In genomic region chr5:139124774-139125391, GRCh38 we compare ENCODE assay signal across 24 cellular contexts.
"Had no signal": no experiment of that assay in that cellular context is flagged by ENCODE, and none has a peak within 500 bp of the region (broad histone marks: within the 10 kb centered on the region; RNA-seq: fewer than 3 reads in every experiment).

No MANE protein-coding gene starts in this region.

- H3K4me3 ChIP-seq: adrenal gland, breast epithelium, left lung, testis, upper lobe of left lung had no signal

- H3K4me3 Mint-ChIP-seq: activated B cell treated with CpG ODN at 0.5 μM for 24 hours; activated naive CD8-positive, alpha-beta T cell; activated T-cell treated with anti-CD3 and anti-CD28 coated beads, Interleukin-2, amount 50 U/mL, for 4 hours; dendritic cell treated with granulocyte-macrophage colony-stimulating factor and Interleukin-4, amounts not matched to agents 40 ng/mL and 50 ng/mL, for 4 days; mesothelial cell of epicardium; natural killer cell; stimulated activated naive CD8-positive, alpha-beta T cell treated with anti-CD3 and anti-CD28 coated beads, Interleukin-15, amount 100 ng/mL, for 72 hours; T-helper 1 cell treated with Interleukin-12 subunit alpha and Interleukin-12 subunit beta and Interleukin-4 antibody, amounts not matched to agents 30 μg/mL and 1 μg/mL, for 36 hours had no signal

- H3K4me1 Mint-ChIP-seq: activated B cell treated with CpG ODN at 0.5 μM for 24 hours; natural killer cell; stimulated activated naive CD8-positive, alpha-beta T cell treated with anti-CD3 and anti-CD28 coated beads, Interleukin-15, amount 100 ng/mL, for 72 hours had no signal

- H3K27ac Mint-ChIP-seq: activated B cell treated with CpG ODN at 0.5 μM for 24 hours; activated naive CD8-positive, alpha-beta T cell; activated T-helper 2 cell treated with anti-CD3 and anti-CD28 coated beads, Interferon-gamma antibody, Interleukin-2, Interleukin-4, amounts not matched to agents 10 μg/mL and 5 μg/mL and 100 μg/mL, durations not matched to agents 14 hours and 24 hours and 36 hours; dendritic cell treated with granulocyte-macrophage colony-stimulating factor and Interleukin-4, amounts not matched to agents 40 ng/mL and 50 ng/mL, for 4 days; natural killer cell; progenitor cell of endocrine pancreas; stimulated activated naive CD8-positive, alpha-beta T cell treated with anti-CD3 and anti-CD28 coated beads, Interleukin-15, amount 100 ng/mL, for 72 hours; T-helper 1 cell treated with Interleukin-12 subunit alpha and Interleukin-12 subunit beta and Interleukin-4 antibody, amounts not matched to agents 30 μg/mL and 1 μg/mL, for 36 hours had no signal

- H3K9me3 ChIP-seq: adrenal gland, breast epithelium, left lung, testis, upper lobe of left lung had no signal

- H3K36me3 Mint-ChIP-seq: natural killer cell had no signal

- H3K9me3 Mint-ChIP-seq: activated B cell treated with CpG ODN at 0.5 μM for 24 hours; activated T-cell treated with anti-CD3 and anti-CD28 coated beads, Interleukin-2, amount 50 U/mL, for 4 hours; activated T-helper 2 cell treated with anti-CD3 and anti-CD28 coated beads, Interferon-gamma antibody, Interleukin-2, Interleukin-4, amounts not matched to agents 10 μg/mL and 5 μg/mL and 100 μg/mL, durations not matched to agents 14 hours and 24 hours and 36 hours; dendritic cell treated with granulocyte-macrophage colony-stimulating factor and Interleukin-4, amounts not matched to agents 40 ng/mL and 50 ng/mL, for 4 days; mesothelial cell of epicardium; natural killer cell; stimulated activated naive CD8-positive, alpha-beta T cell treated with anti-CD3 and anti-CD28 coated beads, Interleukin-15, amount 100 ng/mL, for 72 hours; T-helper 1 cell treated with Interleukin-12 subunit alpha and Interleukin-12 subunit beta and Interleukin-4 antibody, amounts not matched to agents 30 μg/mL and 1 μg/mL, for 36 hours had no signal

- H3K27me3 Mint-ChIP-seq: activated B cell treated with CpG ODN at 0.5 μM for 24 hours; activated naive CD8-positive, alpha-beta T cell; dendritic cell treated with granulocyte-macrophage colony-stimulating factor and Interleukin-4, amounts not matched to agents 40 ng/mL and 50 ng/mL, for 4 days; progenitor cell of endocrine pancreas; stimulated activated naive CD8-positive, alpha-beta T cell treated with anti-CD3 and anti-CD28 coated beads, Interleukin-15, amount 100 ng/mL, for 72 hours had no signal

- ATAC-seq: activated T-cell treated with anti-CD3 and anti-CD28 coated beads, Interleukin-2, amount 50 U/mL, for 4 hours; left lung; natural killer cell; stimulated activated naive CD8-positive, alpha-beta T cell treated with anti-CD3 and anti-CD28 coated beads, Interleukin-15, amount 100 ng/mL, for 72 hours had no signal

- H3K27me3 ChIP-seq: adrenal gland, breast epithelium, left lung, testis, upper lobe of left lung had no signal

- H3K36me3 ChIP-seq: breast epithelium had no signal

- H3K4me1 ChIP-seq: breast epithelium, left lung, upper lobe of left lung had no signal

- H3K27ac ChIP-seq: breast epithelium, left lung, testis, upper lobe of left lung had no signal

- DNase-seq: activated B cell treated with CpG ODN at 0.5 μM for 24 hours; activated CD4-positive, alpha-beta T cell treated with anti-CD3 and anti-CD28 coated beads for 4 hours; activated CD4-positive, alpha-beta T cell treated with anti-CD3 and anti-CD28 coated beads, Interleukin-2, amount 50 U/mL, for 48 hours; activated CD8-positive, alpha-beta memory T cell treated with anti-CD3 and anti-CD28 coated beads, Interleukin-2, amount 50 U/mL, for 48 hours; activated naive CD4-positive, alpha-beta T cell; activated T-cell treated with anti-CD3 and anti-CD28 coated beads, Interleukin-2, amount 50 U/mL, for 4 hours; adrenal gland; effector memory CD4-positive, alpha-beta T cell; kidney glomerular epithelial cell; left lung; mammary epithelial cell; natural killer cell; stimulated activated CD4-positive, alpha-beta T cell treated with anti-CD3 and anti-CD28 coated beads, Interleukin-12 subunit alpha, Interleukin-12 subunit beta, amount 100 ng/mL, for 4 hours; stimulated activated naive CD8-positive, alpha-beta T cell treated with anti-CD3 and anti-CD28 coated beads, Interleukin-15, amount 100 ng/mL, for 72 hours; T1000; testis; upper lobe of left lung had no signal
